ENCODE assay signal across 16 cellular contexts in the genomic region with DNA sequence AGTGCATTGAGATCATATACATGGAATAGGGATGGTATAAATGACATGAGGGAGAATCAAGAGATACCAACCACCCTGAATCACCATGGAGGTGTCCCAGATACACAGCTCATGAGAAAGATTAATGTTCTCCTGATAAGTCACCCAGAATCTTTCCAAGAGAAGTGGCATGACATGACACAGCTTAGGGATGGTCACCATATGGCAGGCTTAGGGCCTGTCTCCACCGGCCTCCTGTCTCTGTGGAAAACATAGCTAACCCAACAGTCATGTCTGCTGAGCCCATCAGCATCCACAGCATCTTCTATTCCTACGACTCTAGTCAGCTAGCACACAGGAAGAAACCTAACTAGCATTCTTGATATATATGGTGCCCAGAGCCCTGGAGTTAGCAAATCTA.
"Had no signal": no experiment of that assay in that cellular context is flagged by ENCODE, and none has a peak within 500 bp of the region (broad histone marks: within the 10 kb centered on the region; RNA-seq: fewer than 3 reads in every experiment).

No MANE protein-coding gene starts in this region.

- H3K4me1 ChIP-seq: colonic mucosa, gastroesophageal sphincter, left ventricle myocardium inferior, upper lobe of left lung had no signal

- H3K27ac ChIP-seq: cardiac muscle cell, colonic mucosa, epithelial cell of prostate, gastroesophageal sphincter, left ventricle myocardium inferior, spleen, upper lobe of left lung had no signal

- H3K36me3 Mint-ChIP-seq: memory B cell had no signal

- H3K27me3 ChIP-seq: cardiac muscle cell, colonic mucosa, gastroesophageal sphincter, spleen, upper lobe of left lung had no signal

- H3K4me3 ChIP-seq: cardiac muscle cell, colonic mucosa, gastroesophageal sphincter, left ventricle myocardium inferior, spleen, upper lobe of left lung had no signal

- H3K4me3 Mint-ChIP-seq: activated CD4-positive, alpha-beta memory T cell treated with anti-CD3 and anti-CD28 coated beads, Interleukin-2, amount 10 ng/mL, durations not matched to agents 7 days and 5 days; memory B cell; neural crest cell had no signal

- H3K36me3 ChIP-seq: cardiac muscle cell, colonic mucosa, gastroesophageal sphincter, left ventricle myocardium inferior, upper lobe of left lung had no signal

- H3K27ac Mint-ChIP-seq: activated CD4-positive, alpha-beta memory T cell treated with anti-CD3 and anti-CD28 coated beads, Interleukin-2, amount 10 ng/mL, durations not matched to agents 7 days and 5 days; memory B cell had no signal

- ATAC-seq: gastroesophageal sphincter, sciatic nerve had no signal

- H3K27me3 Mint-ChIP-seq: activated CD4-positive, alpha-beta memory T cell treated with anti-CD3 and anti-CD28 coated beads, Interleukin-2, amount 10 ng/mL, durations not matched to agents 7 days and 5 days; memory B cell had no signal

- H3K9me3 Mint-ChIP-seq: activated CD4-positive, alpha-beta memory T cell treated with anti-CD3 and anti-CD28 coated beads, Interleukin-2, amount 10 ng/mL, durations not matched to agents 7 days and 5 days; memory B cell had no signal

- H3K4me1 Mint-ChIP-seq: memory B cell had no signal

- DNase-seq: activated CD4-positive, alpha-beta memory T cell treated with anti-CD3 and anti-CD28 coated beads, Interleukin-2, amount 10 ng/mL, durations not matched to agents 7 days and 5 days; activated CD4-positive, CD25-positive, alpha-beta regulatory T cell treated with anti-CD3 and anti-CD28 coated beads, Interleukin-2, amount 50 U/mL, for 72 hours; activated CD8-positive, alpha-beta memory T cell treated with anti-CD3 and anti-CD28 coated beads, Interleukin-2, amount 50 U/mL, for 48 hours; colonic mucosa; effector CD8-positive, alpha-beta T cell; kidney; left ventricle myocardium inferior; spleen; stimulated activated CD4-positive, alpha-beta T cell treated with anti-CD3 and anti-CD28 coated beads, Interleukin-1b, Interleukin-23, amount 100 ng/mL, for 48 hours; upper lobe of left lung had no signal

- H3K9me3 ChIP-seq: colonic mucosa, gastroesophageal sphincter, left ventricle myocardium inferior, spleen, upper lobe of left lung had no signal
